Comparison of ENCODE assay signal across 1 cellular context in genomic region chr15:39781147-39781966, GRCh38.
TF ChIP-seq lines count a peak whose summit lies in the region.

No MANE protein-coding gene starts in this region.

TF ChIP-seq in K562, 482 proteins besides CTCF, POLR2A, EP300 and RAD21 (continued from another document):
- TF ChIP-seq DLX4 (CRISPR knock-in tag; IDR thresholded peaks at IDR 0.05) (no peak), ZNF778 (CRISPR knock-in tag; IDR thresholded peaks at IDR 0.05) (no peak), ZNF24 (IDR thresholded peaks at IDR 0.05) (peak; percentile 66)
